In genomic region chr1:162069334-162070093, GRCh38 we compare ENCODE assay signal across 1 cellular context.
TF ChIP-seq lines count a peak whose summit lies in the region.

Gene NOS1AP (plus strand): TSS chr1:162069691. CDS start chr1:162070178, 487 bp downstream.

TF ChIP-seq in HCT116, 20 proteins besides CTCF, POLR2A, EP300 and RAD21 (continued from another document):
- TF ChIP-seq FOSL1 (IDR thresholded peaks at IDR 0.05; ENCODE audit: low read depth) (no peak), CBX3 (IDR thresholded peaks at IDR 0.05; ENCODE audit: low read depth) (0 out of 2 replicates have a peak, but pooled peaks have one; percentile 9), ZFX (IDR thresholded peaks at IDR 0.05) (peak; percentile 47; the same call in 1 of the 2 replicates)
